In genomic region chr1:209766051-209766450, GRCh38 we compare ENCODE assay signal across 1 cellular context.
TF ChIP-seq lines count a peak whose summit lies in the region.

No MANE protein-coding gene starts in this region.

TF ChIP-seq in WTC11, 78 proteins besides CTCF, POLR2A, EP300 and RAD21 (continued from another document):
- TF ChIP-seq E2F5 (CRISPR knock-in tag; IDR thresholded peaks at IDR 0.05) = no peak
- TF ChIP-seq ZNF396 (CRISPR knock-in tag; IDR thresholded peaks at IDR 0.05; ENCODE audit: borderline replicate concordance) = no peak
- no peak for TF ChIP-seq SMAD3 (CRISPR knock-in tag; IDR thresholded peaks at IDR 0.05; ENCODE audit: borderline replicate concordance)
